ENCODE assay signal across 8 cellular contexts in genomic region chr5:66171349-66172344, GRCh38. TPM values are rescaled to one million over a fixed set of nuclear protein-coding genes. Genes with fewer than 3 reads are reported as not detected.
DNase-seq lines count a peak whose midpoint lies in the region; ATAC-seq and TF ChIP-seq lines count a peak whose summit lies in the region.

No MANE protein-coding gene starts in this region.

- peaks cover 18% of the 10 kb centered on the region for H3K4me1 Mint-ChIP-seq in activated naive CD8-positive, alpha-beta T cell treated with anti-CD3 and anti-CD28 coated beads for 36 hours

- peak; percentile 92 for ATAC-seq in HG02981 (IDR thresholded peaks at IDR 0.05; ENCODE audit: unreplicated experiment)

- TF ChIP-seq CTCF in GM12872 (IDR thresholded peaks at IDR 0.05; ENCODE audit: insufficient read depth, low read depth, low read length) (peak; percentile 40; the same call in 2 of the 3 replicates), PC-9 (conservative IDR thresholded peaks at IDR 0.05) (peak; percentile 72), left ventricle myocardium inferior (IDR thresholded peaks at IDR 0.05; ENCODE audit: borderline replicate concordance) (peak; percentile 64)

- BruUV-seq in PC-9 (replicated peaks; lab: Mats Ljungman, UMichigan) = no TSS peak

- no peaks in the 10 kb centered on the region for H3K9me2 ChIP-seq in PC-9 (ENCODE audit: insufficient read depth)

- H3K27me3 ChIP-seq in PC-9 (ENCODE audit: insufficient read depth, low read depth) (no peaks in the 10 kb centered on the region), left ventricle myocardium inferior (ENCODE audit: low read depth) (no peaks in the 10 kb centered on the region)

- peaks cover 36% of the 10 kb centered on the region for H3K36me3 ChIP-seq in PC-9 (ENCODE audit: low read depth)
- peaks cover 66% of the 10 kb centered on the region for H3K36me3 ChIP-seq in left ventricle myocardium inferior

- H3K9me3 Mint-ChIP-seq in activated naive CD8-positive, alpha-beta T cell treated with anti-CD3 and anti-CD28 coated beads for 36 hours = no peaks in the 10 kb centered on the region

- no peak overlapping the region for H3K4me2 ChIP-seq in PC-9

- no peak overlapping the region for H3K4me3 Mint-ChIP-seq in activated naive CD8-positive, alpha-beta T cell treated with anti-CD3 and anti-CD28 coated beads for 36 hours

- H4K20me1 ChIP-seq in PC-9 (ENCODE audit: insufficient read depth) = peaks cover 26% of the 10 kb centered on the region; the same call in 1 of the 2 replicates

- in situ Hi-C loops in ACHN (cut with HindIII; ENCODE audit: low pct_ligation_motif_present, low pct_unique_long_range_greater_than_20kb, low sequenced_read_pairs) = no loop called here

- H3K4me1 ChIP-seq in PC-9 (replicated peaks; ENCODE audit: insufficient read depth) = no peaks in the 10 kb centered on the region
- H3K4me1 ChIP-seq in left ventricle myocardium inferior = peaks cover 20% of the 10 kb centered on the region

- DNase-seq in ACHN (peak; percentile 39), PC-9 (peak in 1 of 2 experiments; percentile 5), left ventricle myocardium inferior (no peak), NCI-H524 treated with DMSO at 0.1 percent for 48 hours (lab: John Stamatoyannopoulos, UW) (no peak)
- DNase-seq in activated naive CD8-positive, alpha-beta T cell treated with anti-CD3 and anti-CD28 coated beads for 36 hours = peak; percentile 11
- DNase-seq in stimulated activated CD4-positive, alpha-beta T cell treated with anti-CD3 and anti-CD28 coated beads, Interleukin-12 subunit alpha, Interleukin-12 subunit beta, amount 100 ng/mL, for 48 hours (ENCODE audit: low read depth in 2 of 3, low spot score in 1 of 3) = peak in 2 of 3 donors; percentile 14 to 41

- H3K79me2 ChIP-seq in PC-9 (ENCODE audit: low read depth) = peaks cover 13% of the 10 kb centered on the region; the same call in 1 of the 2 replicates

- CTCF ChIA-PET in PC-9 (lab: Charles Lee) = interaction anchor here (0.5 to 1.4 kb wide), 6 partner anchors 12 to 822 kb away, joined by 3 to 12 read pairs (median 4); no protein-coding TSS in a partner anchor

- H2AFZ ChIP-seq in PC-9 = no peak overlapping the region

- H3K4me3 ChIP-seq in PC-9 = no peak overlapping the region
- H3K4me3 ChIP-seq in left ventricle myocardium inferior = no peak overlapping the region

- H3K27me3 Mint-ChIP-seq in activated naive CD8-positive, alpha-beta T cell treated with anti-CD3 and anti-CD28 coated beads for 36 hours = no peaks in the 10 kb centered on the region

- H3K27ac Mint-ChIP-seq in activated naive CD8-positive, alpha-beta T cell treated with anti-CD3 and anti-CD28 coated beads for 36 hours = no peak overlapping the region

- POLR2A ChIA-PET in PC-9 (lab: Charles Lee; ENCODE audit: unreplicated experiment) = interaction anchor here (0.6 kb wide), 1 partner anchor 226 kb away, joined by 5 read pairs; no protein-coding TSS in a partner anchor

- peaks cover 31% of the 10 kb centered on the region for H3K36me3 Mint-ChIP-seq in activated naive CD8-positive, alpha-beta T cell treated with anti-CD3 and anti-CD28 coated beads for 36 hours

- H3K9me3 ChIP-seq in PC-9 (ENCODE audit: insufficient read depth, low read depth) (no peaks in the 10 kb centered on the region), left ventricle myocardium inferior (replicated peaks) (no peaks in the 10 kb centered on the region)

- peaks cover 42% of the 10 kb centered on the region for H3F3A ChIP-seq in PC-9 (ENCODE audit: insufficient read depth, low read depth)

- H3K27ac ChIP-seq in PC-9 (no peak overlapping the region), left ventricle myocardium inferior (replicated peaks) (no peak overlapping the region)

- intact Hi-C loops in PC-9 (cut with micrococcal nuclease; ENCODE audit: unreplicated experiment) (loop anchor here (2.0 kb wide), 3 partner anchors 135 to 693 kb away; no protein-coding TSS in a partner anchor), left ventricle myocardium inferior (cut with micrococcal nuclease) (loop anchor here (10.0 kb wide), 1 partner anchor 583 kb away; no protein-coding TSS in a partner anchor)

RNA-seq across cellular contexts. Expression of gene SREK1, which starts 27.5 kb away (rescaled TPM):
- total RNA-seq in PC-9 (2021) (73.8 and 82.8 TPM in 2 replicates), left ventricle myocardium inferior (33.5 TPM)
- 10 to 100 TPM; 60.5 to 63.3 TPM for total RNA-seq in activated naive CD8-positive, alpha-beta T cell treated with anti-CD3 and anti-CD28 coated beads for 36 hours

Comparison
In these comparisons a context has a peak if more than half of its experiments do, and no peak if none do; other contexts are left out.
1. DNase-seq: peak in ACHN (single experiment), activated naive CD8-positive, alpha-beta T cell treated with anti-CD3 and anti-CD28 coated beads for 36 hours (single experiment) and stimulated activated CD4-positive, alpha-beta T cell treated with anti-CD3 and anti-CD28 coated beads, Interleukin-12 subunit alpha, Interleukin-12 subunit beta, amount 100 ng/mL, for 48 hours (2 of 3); none in left ventricle myocardium inferior (single experiment) and NCI-H524 treated with DMSO at 0.1 percent for 48 hours (single experiment).
2. Peak in every context shown above with its lines, with median percentiles within 50 percentile points of each other: CTCF ChIP-seq.